25 cellular contexts compared by ENCODE assay signal in the genomic region with DNA sequence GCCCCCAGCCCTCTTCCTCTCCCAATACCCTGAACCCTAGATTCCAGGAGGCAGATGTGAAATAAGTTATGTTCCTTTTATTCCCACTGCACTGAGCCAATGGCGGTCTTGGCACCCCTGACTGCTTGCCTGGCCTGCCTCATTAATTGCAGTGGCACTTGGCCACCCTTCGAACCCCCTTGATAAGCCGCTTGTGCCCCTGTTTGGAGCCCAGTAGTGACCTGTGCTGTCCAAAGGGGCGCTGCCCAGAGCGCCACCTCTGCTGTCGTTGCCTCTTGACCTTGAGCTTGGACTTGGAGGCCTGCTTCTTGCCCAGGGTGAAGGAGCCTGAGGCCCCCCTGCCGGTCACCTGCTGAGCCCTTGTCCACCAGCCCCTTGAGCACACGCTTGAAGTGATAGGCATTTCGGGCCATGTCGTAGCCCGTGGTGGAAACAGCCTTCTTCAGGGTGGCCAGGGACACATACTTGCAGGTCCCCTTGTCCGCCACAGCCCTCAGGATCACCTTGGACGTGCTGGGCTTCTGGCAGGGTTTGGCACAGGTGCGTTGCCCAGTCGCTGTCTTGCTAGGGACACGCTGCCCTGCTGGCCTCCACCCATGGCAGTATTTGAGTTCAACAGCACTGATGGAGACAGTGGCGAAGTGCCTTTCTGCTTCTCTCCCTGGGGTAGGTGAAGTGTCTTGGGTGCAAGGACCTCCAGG. TPM values are rescaled to one million over a fixed set of nuclear protein-coding genes. Genes with fewer than 3 reads are reported as not detected.
DNase-seq lines count a peak whose midpoint lies in the region; ATAC-seq and TF ChIP-seq lines count a peak whose summit lies in the region.
"Had no signal": no experiment of that assay in that cellular context is flagged by ENCODE, and none has a peak within 500 bp of the region (broad histone marks: within the 10 kb centered on the region; RNA-seq: fewer than 3 reads in every experiment).

No MANE protein-coding gene starts in this region.

- ATAC-seq in HG03139 (IDR thresholded peaks at IDR 0.05; ENCODE audit: unreplicated experiment), result no peak
- no peak for ATAC-seq in GM19397 (IDR thresholded peaks at IDR 0.05; ENCODE audit: unreplicated experiment)
- ATAC-seq: body of pancreas; CD8-positive, alpha-beta T cell; gastroesophageal sphincter; sciatic nerve had no signal

- no peak overlapping the region for H3K4me3 ChIP-seq in coronary artery
- no peak overlapping the region for H3K4me3 ChIP-seq in vagina
- H3K4me3 ChIP-seq: body of pancreas, gastroesophageal sphincter, ovary had no signal

- H3K36me3 Mint-ChIP-seq in T-helper 1 cell treated with Interleukin-12 subunit alpha and Interleukin-12 subunit beta and Interleukin-4 antibody, amounts not matched to agents 30 μg/mL and 1 μg/mL, for 36 hours (ENCODE audit: low read depth), result no peaks in the 10 kb centered on the region
- H3K36me3 Mint-ChIP-seq in neural crest cell (ENCODE audit: low read depth), result no peaks in the 10 kb centered on the region
- H3K36me3 Mint-ChIP-seq: activated naive CD4-positive, alpha-beta T cell treated with anti-CD3 and anti-CD28 coated beads, Interleukin-2, amount 50 U/mL, for 72 hours; CD8-positive, alpha-beta T cell had no signal

- peak overlapping the region; percentile 43 for H3K27ac Mint-ChIP-seq in T-helper 1 cell treated with Interleukin-12 subunit alpha and Interleukin-12 subunit beta and Interleukin-4 antibody, amounts not matched to agents 30 μg/mL and 1 μg/mL, for 36 hours
- peak overlapping the region; percentile 12 for H3K27ac Mint-ChIP-seq in neural crest cell (ENCODE audit: unreplicated experiment)
- H3K27ac Mint-ChIP-seq: activated CD4-positive, alpha-beta T cell treated with anti-CD3 and anti-CD28 coated beads for 36 hours; activated naive CD4-positive, alpha-beta T cell treated with anti-CD3 and anti-CD28 coated beads, Interleukin-2, amount 50 U/mL, for 72 hours; activated T-helper 1 cell treated with anti-CD3 and anti-CD28 coated beads, Interleukin-12 subunit alpha, Interleukin-12 subunit beta, Interleukin-2, Interleukin-4 antibody, amounts not matched to agents 30 ng/mL and 10 ng/mL and 1 ng/mL, durations not matched to agents 14 hours and 24 hours and 36 hours; CD8-positive, alpha-beta T cell; memory B cell had no signal

- no peaks in the 10 kb centered on the region for H3K9me3 ChIP-seq in vagina
- H3K9me3 ChIP-seq: body of pancreas, gastroesophageal sphincter, ovary had no signal

- peaks cover 13% of the 10 kb centered on the region for H3K4me1 Mint-ChIP-seq in T-helper 1 cell treated with Interleukin-12 subunit alpha and Interleukin-12 subunit beta and Interleukin-4 antibody, amounts not matched to agents 30 μg/mL and 1 μg/mL, for 36 hours (ENCODE audit: low read depth)
- H3K4me1 Mint-ChIP-seq in neural crest cell, result peaks cover 18% of the 10 kb centered on the region

- no peaks in the 10 kb centered on the region for H3K36me3 ChIP-seq in vagina
- H3K36me3 ChIP-seq: ovary had no signal

- H3K4me1 ChIP-seq in vagina, result peaks cover 28% of the 10 kb centered on the region

- DNase-seq in T-helper 1 cell (no peak), coronary artery (ENCODE audit: low spot score) (no peak), neural crest cell (ENCODE audit: low read depth, low spot score) (no peak), vagina (ENCODE audit: extremely low spot score in 2 of 2) (no peak), NCI-H345 (lab: John Stamatoyannopoulos, UW) (no peak)
- DNase-seq: body of pancreas; CD8-positive, alpha-beta T cell; DMS153; effector memory CD8-positive, alpha-beta T cell; HCEC 1CT; KG1; kidney glomerular epithelial cell; NCI-H526 treated with DMSO at 0.1 percent for 48 hours; ovary; stimulated activated CD8-positive, alpha-beta memory T cell treated with anti-CD3 and anti-CD28 coated beads, Interleukin-4, amount 100 ng/mL, for 48 hours had no signal

- intact Hi-C loops in vagina (cut with DNase I), result no loop called here

- no peak overlapping the region for H3K4me3 Mint-ChIP-seq in T-helper 1 cell treated with Interleukin-12 subunit alpha and Interleukin-12 subunit beta and Interleukin-4 antibody, amounts not matched to agents 30 μg/mL and 1 μg/mL, for 36 hours
- H3K4me3 Mint-ChIP-seq in neural crest cell, result no peak overlapping the region
- H3K4me3 Mint-ChIP-seq: activated CD4-positive, alpha-beta T cell treated with anti-CD3 and anti-CD28 coated beads for 36 hours; activated T-helper 1 cell treated with anti-CD3 and anti-CD28 coated beads, Interleukin-12 subunit alpha, Interleukin-12 subunit beta, Interleukin-2, Interleukin-4 antibody, amounts not matched to agents 30 ng/mL and 10 ng/mL and 1 ng/mL, durations not matched to agents 14 hours and 24 hours and 36 hours; CD8-positive, alpha-beta T cell; effector memory CD8-positive, alpha-beta T cell; memory B cell had no signal

- no peak for TF ChIP-seq POLR2A in vagina (IDR thresholded peaks at IDR 0.05)

- H3K27ac ChIP-seq in coronary artery (peak overlapping the region; percentile 93 to 95), vagina (peak overlapping the region; percentile 97)
- H3K27ac ChIP-seq: 22Rv1, body of pancreas, ovary had no signal

- H3K27me3 ChIP-seq in vagina, result no peaks in the 10 kb centered on the region
- H3K27me3 ChIP-seq: body of pancreas, gastroesophageal sphincter, ovary had no signal

- TF ChIP-seq CTCF in coronary artery (IDR thresholded peaks at IDR 0.05) (no peak), neural crest cell (conservative IDR thresholded peaks at IDR 0.05) (no peak), vagina (IDR thresholded peaks at IDR 0.05) (no peak)

- H3K27me3 Mint-ChIP-seq in T-helper 1 cell treated with Interleukin-12 subunit alpha and Interleukin-12 subunit beta and Interleukin-4 antibody, amounts not matched to agents 30 μg/mL and 1 μg/mL, for 36 hours (ENCODE audit: low read depth), result peaks cover 8% of the 10 kb centered on the region
- no peaks in the 10 kb centered on the region for H3K27me3 Mint-ChIP-seq in neural crest cell (ENCODE audit: low read depth)
- H3K27me3 Mint-ChIP-seq: activated CD4-positive, alpha-beta T cell treated with anti-CD3 and anti-CD28 coated beads for 36 hours; memory B cell had no signal

- no peaks in the 10 kb centered on the region for H3K9me3 Mint-ChIP-seq in T-helper 1 cell treated with Interleukin-12 subunit alpha and Interleukin-12 subunit beta and Interleukin-4 antibody, amounts not matched to agents 30 μg/mL and 1 μg/mL, for 36 hours
- H3K9me3 Mint-ChIP-seq in neural crest cell, result no peaks in the 10 kb centered on the region
- H3K9me3 Mint-ChIP-seq: activated naive CD4-positive, alpha-beta T cell treated with anti-CD3 and anti-CD28 coated beads, Interleukin-2, amount 50 U/mL, for 72 hours; activated T-helper 1 cell treated with anti-CD3 and anti-CD28 coated beads, Interleukin-12 subunit alpha, Interleukin-12 subunit beta, Interleukin-2, Interleukin-4 antibody, amounts not matched to agents 30 ng/mL and 10 ng/mL and 1 ng/mL, durations not matched to agents 14 hours and 24 hours and 36 hours; CD8-positive, alpha-beta T cell; effector memory CD8-positive, alpha-beta T cell; memory B cell had no signal

RNA-seq across cellular contexts. Expression of a gene that starts 5.7 kb away (rescaled TPM):
- not detected in 2 replicates for total RNA-seq in neural crest cell
- 2.2 TPM for total RNA-seq in vagina

RNA-seq across cellular contexts. Expression of a gene that starts 21.0 kb away (rescaled TPM):
- total RNA-seq in neural crest cell (67.1 and 68.8 TPM in 2 replicates), vagina (37.6 TPM)

RNA-seq across cellular contexts. Expression of a gene that starts 29.9 kb away (rescaled TPM):
- total RNA-seq in neural crest cell (13.3 and 14.8 TPM in 2 replicates), vagina (171 TPM)

RNA-seq across cellular contexts. Expression of a gene that starts 41.6 kb away (rescaled TPM):
- total RNA-seq in neural crest cell (26.1 and 28.7 TPM in 2 replicates), vagina (4.4 TPM)
- total RNA-seq: body of pancreas had no signal

Comparison
In these comparisons a context has a peak if more than half of its experiments do, and no peak if none do; other contexts are left out.
1. RNA of a gene that starts 29.9 kb away (total RNA-seq): 171 TPM in vagina (single experiment); 13.3 to 14.8 TPM in neural crest cell; every median in the first group is over 10 times any median in the second.